ENCODE assay signal across 8 cellular contexts in genomic region chr21:38219049-38219628, GRCh38. TPM values are rescaled to one million over a fixed set of nuclear protein-coding genes. Genes with fewer than 3 reads are reported as not detected.
DNase-seq lines count a peak whose midpoint lies in the region; ATAC-seq and TF ChIP-seq lines count a peak whose summit lies in the region.

No MANE protein-coding gene starts in this region.

- peaks cover 0 to 24% (median 14%) of the 10 kb centered on the region in 12 donors for H3K9me3 ChIP-seq in heart left ventricle

- TF ChIP-seq POLR2A in NB4 (IDR thresholded peaks at IDR 0.05; ENCODE audit: extremely low read depth, insufficient read length) (no peak), heart left ventricle (IDR thresholded peaks at IDR 0.05) (no peak)

- H3K4me3 ChIP-seq in NB4 (ENCODE audit: low read depth, low read length) (no peak overlapping the region), heart left ventricle (no peak overlapping the region)

- peaks cover 3% of the 10 kb centered on the region for H3K4me1 Mint-ChIP-seq in activated naive CD8-positive, alpha-beta T cell treated with anti-CD3 and anti-CD28 coated beads, Interleukin-2, amount 10 ng/mL, durations not matched to agents 7 days and 5 days

- TF ChIP-seq CTCF in NB4 (IDR thresholded peaks at IDR 0.05; ENCODE audit: low read depth, low read length) (peak; percentile 82), heart left ventricle (IDR thresholded peaks at IDR 0.05) (peak; percentile 92 to 98 (median 96))

- H3K27ac ChIP-seq in heart left ventricle: peak overlapping the region in 1 of 12 donors; percentile 22

- POLR2A ChIA-PET in activated naive CD8-positive, alpha-beta T cell treated with anti-CD3 and anti-CD28 coated beads, Interleukin-2, amount 10 ng/mL, durations not matched to agents 7 days and 5 days (lab: Charles Lee): no interaction called here

- intact Hi-C loops in heart left ventricle (cut with DNase I): loop anchor here in 9 of 10 donors (1.0 to 5.0 kb wide), 10 partner anchors 47 to 138 kb away; no protein-coding TSS in a partner anchor

- H3K9me3 Mint-ChIP-seq in activated naive CD8-positive, alpha-beta T cell treated with anti-CD3 and anti-CD28 coated beads, Interleukin-2, amount 10 ng/mL, durations not matched to agents 7 days and 5 days: peaks cover 4% of the 10 kb centered on the region

- peaks cover 1% of the 10 kb centered on the region for H3K27me3 Mint-ChIP-seq in activated naive CD8-positive, alpha-beta T cell treated with anti-CD3 and anti-CD28 coated beads, Interleukin-2, amount 10 ng/mL, durations not matched to agents 7 days and 5 days

- H3K4me3 Mint-ChIP-seq in activated naive CD8-positive, alpha-beta T cell treated with anti-CD3 and anti-CD28 coated beads, Interleukin-2, amount 10 ng/mL, durations not matched to agents 7 days and 5 days: no peak overlapping the region

- ATAC-seq in SK-N-SH treated with all-trans-retinoic acid at 6 μM for 48 hours (peak; percentile 95), heart left ventricle (peak in 3 of 4 donors; percentile 72 to 85 (median 85)), GM18907 (IDR thresholded peaks at IDR 0.05; ENCODE audit: unreplicated experiment) (no peak)
- no peak for ATAC-seq in activated naive CD8-positive, alpha-beta T cell treated with anti-CD3 and anti-CD28 coated beads, Interleukin-2, amount 10 ng/mL, durations not matched to agents 7 days and 5 days (ENCODE audit: low read depth)

- DNase-seq in activated gamma-delta T cell treated with Interleukin-2 at 50 U/mL for 16 hours (peak; percentile 44), activated gamma-delta T cell (lab: John Stamatoyannopoulos, UW) (no peak), NB4 (ENCODE audit: low read depth) (peak; percentile 77), heart left ventricle (peak; percentile 62 to 71 (median 68)), retina (peak; percentile 44)
- DNase-seq in activated naive CD8-positive, alpha-beta T cell treated with anti-CD3 and anti-CD28 coated beads, Interleukin-2, amount 10 ng/mL, durations not matched to agents 7 days and 5 days: peak; percentile 38

- H3K36me3 Mint-ChIP-seq in activated naive CD8-positive, alpha-beta T cell treated with anti-CD3 and anti-CD28 coated beads, Interleukin-2, amount 10 ng/mL, durations not matched to agents 7 days and 5 days: peaks cover 3% of the 10 kb centered on the region

- no peak overlapping the region for H3K27ac Mint-ChIP-seq in activated naive CD8-positive, alpha-beta T cell treated with anti-CD3 and anti-CD28 coated beads, Interleukin-2, amount 10 ng/mL, durations not matched to agents 7 days and 5 days

- H3K27me3 ChIP-seq in heart left ventricle: peaks cover 0 to 1% (median 0%) of the 10 kb centered on the region in 9 donors

- no peaks in the 10 kb centered on the region for H3K36me3 ChIP-seq in heart left ventricle

- H3K4me1 ChIP-seq in heart left ventricle: peaks cover 0 to 6% (median 0%) of the 10 kb centered on the region in 12 donors

- 4 to 8% (median 6%) methylated on average over 7 of the region's 7 CpGs for WGBS in heart left ventricle, 4 donors

TF ChIP-seq in SK-N-SH treated with all-trans-retinoic acid at 6 μM for 48 hours, 23 proteins besides CTCF, POLR2A, EP300 and RAD21:
- TF ChIP-seq ZNF8 (CRISPR knock-in tag; IDR thresholded peaks at IDR 0.05): no peak
- TF ChIP-seq CSDC2 (CRISPR knock-in tag; IDR thresholded peaks at IDR 0.05): no peak
- TF ChIP-seq OSR1 (CRISPR knock-in tag; IDR thresholded peaks at IDR 0.05): no peak
- TF ChIP-seq, protein P1, sequence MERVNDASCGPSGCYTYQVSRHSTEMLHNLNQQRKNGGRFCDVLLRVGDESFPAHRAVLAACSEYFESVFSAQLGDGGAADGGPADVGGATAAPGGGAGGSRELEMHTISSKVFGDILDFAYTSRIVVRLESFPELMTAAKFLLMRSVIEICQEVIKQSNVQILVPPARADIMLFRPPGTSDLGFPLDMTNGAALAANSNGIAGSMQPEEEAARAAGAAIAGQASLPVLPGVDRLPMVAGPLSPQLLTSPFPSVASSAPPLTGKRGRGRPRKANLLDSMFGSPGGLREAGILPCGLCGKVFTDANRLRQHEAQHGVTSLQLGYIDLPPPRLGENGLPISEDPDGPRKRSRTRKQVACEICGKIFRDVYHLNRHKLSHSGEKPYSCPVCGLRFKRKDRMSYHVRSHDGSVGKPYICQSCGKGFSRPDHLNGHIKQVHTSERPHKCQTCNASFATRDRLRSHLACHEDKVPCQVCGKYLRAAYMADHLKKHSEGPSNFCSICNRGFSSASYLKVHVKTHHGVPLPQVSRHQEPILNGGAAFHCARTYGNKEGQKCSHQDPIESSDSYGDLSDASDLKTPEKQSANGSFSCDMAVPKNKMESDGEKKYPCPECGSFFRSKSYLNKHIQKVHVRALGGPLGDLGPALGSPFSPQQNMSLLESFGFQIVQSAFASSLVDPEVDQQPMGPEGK (CRISPR knock-in tag; IDR thresholded peaks at IDR 0.05; ENCODE audit: borderline replicate concordance): no peak
- no peak for TF ChIP-seq BACH2 (CRISPR knock-in tag; IDR thresholded peaks at IDR 0.05; ENCODE audit: borderline replicate concordance)
- TF ChIP-seq ARNTL (CRISPR knock-in tag; IDR thresholded peaks at IDR 0.05; ENCODE audit: borderline replicate concordance, low read depth): no peak
- no peak for TF ChIP-seq CREB5 (CRISPR knock-in tag; IDR thresholded peaks at IDR 0.05; ENCODE audit: low read depth)
- TF ChIP-seq CSRNP3 (CRISPR knock-in tag; IDR thresholded peaks at IDR 0.05): no peak
- no peak for TF ChIP-seq TCF4 (CRISPR knock-in tag; IDR thresholded peaks at IDR 0.05; ENCODE audit: borderline replicate concordance)
- no peak for TF ChIP-seq RARB (CRISPR knock-in tag; IDR thresholded peaks at IDR 0.05)
- no peak for TF ChIP-seq ZNF70 (CRISPR knock-in tag; IDR thresholded peaks at IDR 0.05)
TF ChIP-seq in SK-N-SH treated with all-trans-retinoic acid at 6 μM for 48 hours: peak in this region for 0.

RNA-seq across cellular contexts. Expression of gene KCNJ15, which starts 37.7 kb away (rescaled TPM):
- not detected for total RNA-seq in activated naive CD8-positive, alpha-beta T cell treated with anti-CD3 and anti-CD28 coated beads, Interleukin-2, amount 10 ng/mL, durations not matched to agents 7 days and 5 days
- total RNA-seq in heart left ventricle: 1 to 10 TPM in 4 of 9 donors, under 1 TPM in 5; 0.07 to 1.8 (median 0.54) TPM
- polyA plus RNA-seq in heart left ventricle: under 1 TPM; 0.15 to 0.38 TPM

Comparison
In these comparisons a context has a peak if more than half of its experiments do, and no peak if none do; other contexts are left out.
1. ATAC-seq: peak in SK-N-SH treated with all-trans-retinoic acid at 6 μM for 48 hours (single experiment) and heart left ventricle (3 of 4); none in activated naive CD8-positive, alpha-beta T cell treated with anti-CD3 and anti-CD28 coated beads, Interleukin-2, amount 10 ng/mL, durations not matched to agents 7 days and 5 days (single experiment) and GM18907 (single experiment).